Comparison of ENCODE assay signal across 8 cellular contexts in the genomic region with DNA sequence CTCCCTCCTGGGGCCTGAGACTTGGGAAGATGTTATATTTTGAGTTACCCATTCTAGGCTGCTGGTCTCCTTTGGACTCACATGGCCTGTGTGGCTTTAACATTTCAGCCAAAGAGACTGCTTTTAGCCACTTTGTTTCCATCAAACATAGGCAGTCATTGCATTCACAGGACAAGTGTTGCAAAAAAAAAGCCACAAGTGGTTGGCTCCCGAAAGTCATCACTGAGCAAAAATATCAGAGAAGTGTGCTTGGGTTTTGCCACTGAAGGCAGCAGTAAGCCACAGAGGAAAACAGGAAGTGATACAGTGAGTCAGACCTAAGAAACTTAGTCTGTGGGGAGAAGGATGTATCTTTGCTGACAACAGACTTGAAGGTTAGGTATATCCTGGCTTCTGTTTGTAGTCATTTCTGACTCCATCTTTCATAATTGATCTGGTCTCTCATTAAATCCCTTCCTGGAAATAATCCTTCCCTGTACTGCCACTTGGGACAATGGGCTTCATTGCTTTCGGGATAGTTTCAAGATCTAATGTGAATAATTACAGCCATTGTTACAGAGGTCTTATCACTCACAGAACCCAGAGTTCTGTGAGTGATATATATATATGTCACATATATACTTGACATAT.
A peak's percentile ranks its signal among the peaks of the same experiment; 100 is the strongest.
DNase-seq lines count a peak whose midpoint lies in the region; ATAC-seq, FAIRE-seq and TF ChIP-seq lines count a peak whose summit lies in the region.

No MANE protein-coding gene starts in this region.

- H3K36me3 ChIP-seq in BJ (ENCODE audit: control insufficient read depth, insufficient read depth, low read length) (no peaks in the 10 kb centered on the region), K562 (ENCODE audit: control insufficient read depth, insufficient read depth, low read length) (peaks cover 31% of the 10 kb centered on the region; the same call in 1 of the 3 replicates), mesendoderm (ENCODE audit: control insufficient read depth, insufficient read depth, low read length) (no peaks in the 10 kb centered on the region), thymus (ENCODE audit: control insufficient read depth, insufficient read depth) (no peaks in the 10 kb centered on the region), BE2C (no peaks in the 10 kb centered on the region)

- no peak overlapping the region for H2BK15ac ChIP-seq in mesendoderm (replicated peaks; ENCODE audit: low read depth)

- no peak overlapping the region for H2BK120ac ChIP-seq in mesendoderm (ENCODE audit: low read depth, low read length)

- TF ChIP-seq POLR2A in K562 (conservative IDR thresholded peaks at IDR 0.05), result no peak

- H4K8ac ChIP-seq in mesendoderm (ENCODE audit: low read depth, low read length), result no peak overlapping the region

- no peak overlapping the region for H3K18ac ChIP-seq in mesendoderm (ENCODE audit: low read length)

- H2BK5ac ChIP-seq in mesendoderm (ENCODE audit: low read length), result no peak overlapping the region

- TF ChIP-seq EP300 in K562 (IDR thresholded peaks at IDR 0.05; ENCODE audit: low read length), result peak; percentile 36; the same call in 1 of the 2 replicates

- H2AK5ac ChIP-seq in mesendoderm (ENCODE audit: low read length), result no peak overlapping the region

- H3K4me1 ChIP-seq in K562 (replicated peaks in 1 of 2; ENCODE audit: control insufficient read depth in 2 of 2, insufficient read depth in 2 of 2, low read length in 2 of 2) (peaks cover 0 to 14% of the 10 kb centered on the region in 2 experiments; a peak in 3 of 5 replicates), mesendoderm (ENCODE audit: control insufficient read depth, low read depth, low read length) (no peaks in the 10 kb centered on the region), thymus (ENCODE audit: control insufficient read depth, insufficient read depth, low read length) (peaks cover 4% of the 10 kb centered on the region), BE2C (no peaks in the 10 kb centered on the region)

- no peaks in the 10 kb centered on the region for H3K9me3 ChIP-seq in K562 (replicated peaks; ENCODE audit: control insufficient read depth, insufficient read depth, low read depth, low read length)
- H3K9me3 ChIP-seq in thymus (ENCODE audit: control insufficient read depth), result no peaks in the 10 kb centered on the region
- no peaks in the 10 kb centered on the region for H3K9me3 ChIP-seq in BE2C

- H3K9me1 ChIP-seq in K562 (ENCODE audit: control insufficient read depth, insufficient read depth, low read length), result no peaks in the 10 kb centered on the region

- in situ Hi-C loops in K562 (cut with MboI), result no loop called here

- 60% methylated on average over 2 of the region's 2 CpGs for WGBS in K562 (ENCODE audit: insufficient coverage, low coverage, missing lambda C conversion rate)
- no CpG with 5 or more reads among the region's 2 CpGs for WGBS in mesendoderm (ENCODE audit: extremely low coverage, insufficient coverage, low lambda C conversion rate)
- 43% methylated on average over 2 of the region's 2 CpGs for WGBS in thymus

- H3K4me2 ChIP-seq in K562 (ENCODE audit: insufficient read depth, low read length), result no peak overlapping the region
- no peak overlapping the region for H3K4me2 ChIP-seq in mesendoderm (ENCODE audit: low read length)

- intact Hi-C loops in K562 (cut with micrococcal nuclease), result loop anchor here (2.0 kb wide), 2 partner anchors 36 to 74 kb away; no protein-coding TSS in a partner anchor

- H4K5ac ChIP-seq in mesendoderm (ENCODE audit: low read length), result no peak overlapping the region

- FAIRE-seq in K562 (lab: Jason Lieb, UNC), result peak; percentile 88

- H3K27me3 ChIP-seq in BJ (ENCODE audit: control insufficient read depth, insufficient read depth, low read length) (no peaks in the 10 kb centered on the region), K562 (ENCODE audit: control insufficient read depth in 2 of 2, insufficient read depth in 2 of 2, low read length in 2 of 2) (no peaks in the 10 kb centered on the region), mesendoderm (ENCODE audit: insufficient read depth, low read length, poor library complexity) (no peaks in the 10 kb centered on the region), thymus (ENCODE audit: control insufficient read depth, insufficient read depth) (no peaks in the 10 kb centered on the region), BE2C (no peaks in the 10 kb centered on the region)

- no TSS peak for BruUV-seq in K562 (replicated peaks; lab: Mats Ljungman, UMichigan)

- H3K56ac ChIP-seq in mesendoderm (ENCODE audit: low read length), result no peak overlapping the region

- H3K79me2 ChIP-seq in K562 (ENCODE audit: control insufficient read depth, insufficient read depth, low read length) (no peaks in the 10 kb centered on the region), mesendoderm (ENCODE audit: control insufficient read depth, insufficient read depth, low read length) (no peaks in the 10 kb centered on the region)

- no peak overlapping the region for H3K4ac ChIP-seq in mesendoderm (ENCODE audit: low read depth, low read length)

- DNase-seq in BJ (ENCODE audit: low read depth) (peak; percentile 53), T-helper 2 cell (peak in 3 of 5 experiments; percentile 7 to 98 (median 63)), K562 (ENCODE audit: extremely low read depth in 1 of 4, low spot score in 3 of 4) (peak in 2 of 4 experiments; percentile 69 to 71), mesendoderm (peak; percentile 62), BE2C (no peak)

- POLR2A ChIA-PET in BJ (lab: Charles Lee), result no interaction called here
- POLR2A ChIA-PET in K562 (lab: Yijun Ruan, JAX), result interaction anchor here (1.4 to 1.6 kb wide), 2 partner anchors 15 to 95 kb away, joined by 3 to 4 read pairs; partner anchors contain the start of gene TSEN15

- H3K9ac ChIP-seq in K562 (ENCODE audit: insufficient read depth in 1 of 2, low read depth in 2 of 2, low read length in 2 of 2), result no peak overlapping the region
- H3K9ac ChIP-seq in mesendoderm (ENCODE audit: low read length), result no peak overlapping the region

- no peaks in the 10 kb centered on the region for H3K79me1 ChIP-seq in mesendoderm (ENCODE audit: low read length)

- peak; percentile 78 to 79 for TF ChIP-seq RAD21 in K562 (CRISPR knock-in tag; conservative IDR thresholded peaks at IDR 0.05 in 1 of 2, IDR thresholded peaks at IDR 0.05 in 1 of 2)

- TF ChIP-seq CTCF in BJ (IDR thresholded peaks at IDR 0.05; ENCODE audit: insufficient read depth, low read depth, low read length) (peak; percentile 48), K562 (IDR thresholded peaks at IDR 0.05 in 2 of 3, conservative IDR thresholded peaks at IDR 0.05 in 1 of 3; ENCODE audit: insufficient read depth in 2 of 3, low read depth in 1 of 3, low read length in 3 of 3) (peak; percentile 46 to 74 (median 57); a peak in 5 of 6 replicates), BE2C (IDR thresholded peaks at IDR 0.05; ENCODE audit: low read depth, low read length) (no peak)

- no peaks in the 10 kb centered on the region for H4K20me1 ChIP-seq in K562 (replicated peaks; ENCODE audit: control insufficient read depth, insufficient read depth, low read length)

- H3K23ac ChIP-seq in mesendoderm (ENCODE audit: low read length), result no peak overlapping the region

- ATAC-seq in GM19395 (IDR thresholded peaks at IDR 0.05; ENCODE audit: unreplicated experiment) (peak; percentile 100), HG03442 (IDR thresholded peaks at IDR 0.05; ENCODE audit: unreplicated experiment) (peak; percentile 100), K562 (peak; percentile 94)

- CTCF ChIA-PET in BJ (lab: Yijun Ruan, JAX) (interaction anchor here (0.6 to 0.9 kb wide), 6 partner anchors 8 to 109 kb away, joined by 3 to 4 read pairs (median 3); no protein-coding TSS in a partner anchor), K562 (lab: Yijun Ruan, JAX; ENCODE audit: low intra/inter-chr PET ratio) (no interaction called here)

- H2AFZ ChIP-seq in K562 (ENCODE audit: low read depth, low read length), result peak overlapping the region; percentile 47; the same call in 1 of the 2 replicates

- H3K27ac ChIP-seq in K562 (ENCODE audit: extremely low read depth, low read depth, low read length), result peak overlapping the region; percentile 38; the same call in 1 of the 3 replicates
- no peak overlapping the region for H3K27ac ChIP-seq in mesendoderm (ENCODE audit: low read depth, low read length)
- H3K27ac ChIP-seq in thymus (ENCODE audit: low read depth), result peak overlapping the region; percentile 25

- H3K4me3 ChIP-seq in BJ (ENCODE audit: low read depth, low read length) (no peak overlapping the region), K562 (no peak overlapping the region), mesendoderm (ENCODE audit: low read length) (no peak overlapping the region), thymus (ENCODE audit: low read length) (no peak overlapping the region), BE2C (ENCODE audit: low read depth, low read length) (no peak overlapping the region)

TF ChIP-seq in K562, 482 proteins besides CTCF, POLR2A, EP300 and RAD21 (continues in another document):
- TF ChIP-seq CBFB (CRISPR knock-in tag; IDR thresholded peaks at IDR 0.05) (no peak), TEAD2 (tag; IDR thresholded peaks at IDR 0.05) (no peak), TSHZ1 (CRISPR knock-in tag; IDR thresholded peaks at IDR 0.05) (no peak)
